Comparison of ENCODE assay signal across 24 cellular contexts in genomic region chr14:70624972-70625371, GRCh38. TPM values are rescaled to one million over a fixed set of nuclear protein-coding genes. Genes with fewer than 3 reads are reported as not detected.
"Had no signal": no experiment of that assay in that cellular context is flagged by ENCODE, and none has a peak within 500 bp of the region (broad histone marks: within the 10 kb centered on the region; RNA-seq: fewer than 3 reads in every experiment).

No MANE protein-coding gene starts in this region.

- ATAC-seq: activated CD4-positive, CD25-positive, alpha-beta regulatory T cell treated with anti-CD3 and anti-CD28 coated beads, Interleukin-2, amount 50 U/mL, for 24 hours; activated naive CD8-positive, alpha-beta T cell treated with anti-CD3 and anti-CD28 coated beads, Interleukin-2, amount 50 U/mL, for 24 hours; left lobe of liver; stimulated activated naive CD8-positive, alpha-beta T cell treated with anti-CD3 and anti-CD28 coated beads, Interleukin-15, Interleukin-2, amounts not matched to agents 100 U/mL and 50 U/mL, for 24 hours had no signal

- H3K27ac ChIP-seq: right atrium auricular region, skin epidermis, tibial artery, vagina had no signal

- H3K4me3 ChIP-seq: right atrium auricular region, skin epidermis, tibial artery, vagina had no signal

- H3K36me3 ChIP-seq: right atrium auricular region, tibial artery, vagina had no signal

- H3K27ac Mint-ChIP-seq: activated naive CD4-positive, alpha-beta T cell treated with anti-CD3 and anti-CD28 coated beads, Interleukin-2, amount 10 ng/mL, durations not matched to agents 7 days and 5 days; activated naive CD8-positive, alpha-beta T cell treated with anti-CD3 and anti-CD28 coated beads, Interleukin-2, amount 50 U/mL, for 24 hours had no signal

- H3K4me1 Mint-ChIP-seq: activated naive CD4-positive, alpha-beta T cell treated with anti-CD3 and anti-CD28 coated beads, Interleukin-2, amount 10 ng/mL, durations not matched to agents 7 days and 5 days; activated naive CD8-positive, alpha-beta T cell treated with anti-CD3 and anti-CD28 coated beads, Interleukin-2, amount 50 U/mL, for 24 hours; neural crest cell had no signal

- H3K27me3 ChIP-seq: right atrium auricular region, tibial artery, vagina had no signal

- H3K27me3 Mint-ChIP-seq: activated naive CD8-positive, alpha-beta T cell treated with anti-CD3 and anti-CD28 coated beads, Interleukin-2, amount 50 U/mL, for 24 hours; naive B cell had no signal

- DNase-seq: activated CD8-positive, alpha-beta memory T cell treated with anti-CD3 and anti-CD28 coated beads for 24 hours; activated CD8-positive, alpha-beta memory T cell treated with anti-CD3 and anti-CD28 coated beads, Interleukin-2, amount 50 U/mL, for 48 hours; activated effector memory CD4-positive, alpha-beta T cell treated with Interleukin-2 at 50 U/mL for 16 hours; activated naive CD4-positive, alpha-beta T cell treated with anti-CD3 and anti-CD28 coated beads, Interleukin-2, amount 10 ng/mL, durations not matched to agents 7 days and 5 days; activated naive CD8-positive, alpha-beta T cell treated with anti-CD3 and anti-CD28 coated beads, Interleukin-2, amount 50 U/mL, for 24 hours; activated T-cell treated with anti-CD3 and anti-CD28 coated beads, Interleukin-2, amount 50 U/mL, for 48 hours; aorta; cerebellar nuclear complex; effector CD4-positive, alpha-beta T cell; foreskin fibroblast; hippocampal formation; naive B cell; stimulated activated naive CD8-positive, alpha-beta T cell treated with anti-CD3 and anti-CD28 coated beads, Interleukin-15, Interleukin-2, amounts not matched to agents 100 U/mL and 50 U/mL, for 24 hours; substantia nigra; T-helper 1 cell; T-helper 9 cell; tibial artery had no signal

- H3K9me3 ChIP-seq: vagina had no signal

- H3K4me3 Mint-ChIP-seq: activated naive CD4-positive, alpha-beta T cell treated with anti-CD3 and anti-CD28 coated beads, Interleukin-2, amount 10 ng/mL, durations not matched to agents 7 days and 5 days; activated naive CD8-positive, alpha-beta T cell treated with anti-CD3 and anti-CD28 coated beads, Interleukin-2, amount 50 U/mL, for 24 hours; neural crest cell had no signal

- H3K4me1 ChIP-seq: right atrium auricular region, tibial artery, vagina had no signal

RNA-seq across cellular contexts. Expression of gene TTC9, which starts 16.7 kb away (rescaled TPM):
- total RNA-seq: endothelial cell of umbilical vein had no signal
